17 cellular contexts compared by ENCODE assay signal in the genomic region with DNA sequence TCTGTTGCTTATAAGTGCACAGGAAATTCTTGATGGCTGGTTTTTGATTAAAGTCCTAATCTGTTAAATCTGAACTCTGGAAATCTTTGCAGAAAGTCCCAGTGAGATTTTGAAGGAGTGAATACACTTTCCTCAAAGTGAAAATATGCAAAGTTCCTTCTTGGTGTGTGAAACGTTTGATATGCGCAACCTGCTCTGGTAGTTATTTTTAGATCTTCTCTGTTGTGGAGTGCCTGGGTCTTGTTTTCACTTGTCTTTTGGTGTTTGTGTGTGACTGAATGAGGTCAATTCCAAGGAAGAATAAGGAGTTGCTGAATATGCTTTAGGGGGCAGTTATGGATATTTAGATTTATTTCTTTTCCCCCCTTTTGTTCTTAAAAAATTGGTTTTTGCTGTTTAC. TPM values are rescaled to one million over a fixed set of nuclear protein-coding genes. Genes with fewer than 3 reads are reported as not detected.
DNase-seq lines count a peak whose midpoint lies in the region; ATAC-seq, FAIRE-seq and TF ChIP-seq lines count a peak whose summit lies in the region.
"Had no signal": no experiment of that assay in that cellular context is flagged by ENCODE, and none has a peak within 500 bp of the region (broad histone marks: within the 10 kb centered on the region; RNA-seq: fewer than 3 reads in every experiment).

No MANE protein-coding gene starts in this region.

- H3K9me3 ChIP-seq in pancreas, result no peaks in the 10 kb centered on the region
- H3K9me3 ChIP-seq: A549, BE2C, HAP-1 had no signal

- peaks cover 2% of the 10 kb centered on the region in 2 donors for H3K9me3 Mint-ChIP-seq in activated T-cell treated with anti-CD3 and anti-CD28 coated beads, Interleukin-2, amount 50 U/mL, for 72 hours
- no peaks in the 10 kb centered on the region for H3K9me3 Mint-ChIP-seq in activated T-cell treated with anti-CD3 and anti-CD28 coated beads, Interleukin-2, amount 50 U/mL, for 24 hours
- no peaks in the 10 kb centered on the region for H3K9me3 Mint-ChIP-seq in stimulated activated naive CD8-positive, alpha-beta T cell treated with anti-CD3 and anti-CD28 coated beads, Interleukin-15, Interleukin-2, amounts not matched to agents 100 ng/mL and 50 ng/mL, for 24 hours
- no peaks in the 10 kb centered on the region for H3K9me3 Mint-ChIP-seq in stimulated activated naive CD8-positive, alpha-beta T cell treated with anti-CD3 and anti-CD28 coated beads, Interleukin-15, amount 100 ng/mL, for 72 hours

- no peak for ATAC-seq in activated T-cell treated with anti-CD3 and anti-CD28 coated beads, Interleukin-2, amount 50 U/mL, for 72 hours (replicated peaks in 1 of 2)
- ATAC-seq in stimulated activated naive CD8-positive, alpha-beta T cell treated with anti-CD3 and anti-CD28 coated beads, Interleukin-15, amount 100 ng/mL, for 72 hours, result no peak
- ATAC-seq in GM19328 (IDR thresholded peaks at IDR 0.05; ENCODE audit: unreplicated experiment), result no peak
- ATAC-seq in pancreas, result no peak
- ATAC-seq: A549, HepG2 had no signal

- H3K36me3 Mint-ChIP-seq in activated T-cell treated with anti-CD3 and anti-CD28 coated beads, Interleukin-2, amount 50 U/mL, for 72 hours (ENCODE audit: insufficient read depth in 2 of 2), result peaks cover 0 to 2% of the 10 kb centered on the region in 2 donors
- no peaks in the 10 kb centered on the region for H3K36me3 Mint-ChIP-seq in activated T-cell treated with anti-CD3 and anti-CD28 coated beads, Interleukin-2, amount 50 U/mL, for 24 hours (ENCODE audit: low read depth)
- H3K36me3 Mint-ChIP-seq in stimulated activated naive CD8-positive, alpha-beta T cell treated with anti-CD3 and anti-CD28 coated beads, Interleukin-15, Interleukin-2, amounts not matched to agents 100 ng/mL and 50 ng/mL, for 24 hours (ENCODE audit: low read depth), result no peaks in the 10 kb centered on the region

- 39% methylated on average over 2 of the region's 2 CpGs for WGBS in pancreas, 2 donors

- H3K4me3 Mint-ChIP-seq in activated T-cell treated with anti-CD3 and anti-CD28 coated beads, Interleukin-2, amount 50 U/mL, for 72 hours, result peak overlapping the region; percentile 1 to 17
- H3K4me3 Mint-ChIP-seq in activated T-cell treated with anti-CD3 and anti-CD28 coated beads, Interleukin-2, amount 50 U/mL, for 24 hours, result no peak overlapping the region
- H3K4me3 Mint-ChIP-seq in stimulated activated naive CD8-positive, alpha-beta T cell treated with anti-CD3 and anti-CD28 coated beads, Interleukin-15, Interleukin-2, amounts not matched to agents 100 ng/mL and 50 ng/mL, for 24 hours, result no peak overlapping the region
- H3K4me3 Mint-ChIP-seq in stimulated activated naive CD8-positive, alpha-beta T cell treated with anti-CD3 and anti-CD28 coated beads, Interleukin-15, amount 100 ng/mL, for 72 hours, result no peak overlapping the region

- no peak for TF ChIP-seq CTCF in bronchial epithelial cell (IDR thresholded peaks at IDR 0.05; ENCODE audit: insufficient read depth, low read length, severe bottlenecking)
- TF ChIP-seq CTCF in pancreas (IDR thresholded peaks at IDR 0.05), result no peak

- DNase-seq in activated T-cell treated with anti-CD3 and anti-CD28 coated beads, Interleukin-2, amount 50 U/mL, for 72 hours, result no peak
- no peak for DNase-seq in activated T-cell treated with anti-CD3 and anti-CD28 coated beads, Interleukin-2, amount 50 U/mL, for 24 hours
- no peak for DNase-seq in stimulated activated naive CD8-positive, alpha-beta T cell treated with anti-CD3 and anti-CD28 coated beads, Interleukin-15, amount 100 ng/mL, for 72 hours
- DNase-seq in bronchial epithelial cell (ENCODE audit: low read depth) (peak; percentile 29), pancreas (no peak)
- DNase-seq: BE2C, DMS53, GF-D8 had no signal

- no peak overlapping the region for H3K4me3 ChIP-seq in bronchial epithelial cell (ENCODE audit: low read depth, low read length)
- H3K4me3 ChIP-seq in pancreas, result no peak overlapping the region
- H3K4me3 ChIP-seq: A549, HAP-1 had no signal

- H3K27ac ChIP-seq in pancreas, result no peak overlapping the region
- H3K27ac ChIP-seq: A549, C4-2B had no signal

- H3K4me1 ChIP-seq in pancreas, result no peaks in the 10 kb centered on the region
- H3K4me1 ChIP-seq: A549, BE2C, HAP-1 had no signal

- H3K27ac Mint-ChIP-seq in activated T-cell treated with anti-CD3 and anti-CD28 coated beads, Interleukin-2, amount 50 U/mL, for 72 hours, result no peak overlapping the region
- no peak overlapping the region for H3K27ac Mint-ChIP-seq in activated T-cell treated with anti-CD3 and anti-CD28 coated beads, Interleukin-2, amount 50 U/mL, for 24 hours
- peak overlapping the region; percentile 33 for H3K27ac Mint-ChIP-seq in stimulated activated naive CD8-positive, alpha-beta T cell treated with anti-CD3 and anti-CD28 coated beads, Interleukin-15, Interleukin-2, amounts not matched to agents 100 ng/mL and 50 ng/mL, for 24 hours
- no peak overlapping the region for H3K27ac Mint-ChIP-seq in stimulated activated naive CD8-positive, alpha-beta T cell treated with anti-CD3 and anti-CD28 coated beads, Interleukin-15, amount 100 ng/mL, for 72 hours

- no peaks in the 10 kb centered on the region for H3K27me3 ChIP-seq in bronchial epithelial cell (ENCODE audit: control insufficient read depth, insufficient read depth, low read length)
- peaks cover 0 to 2% (median 0%) of the 10 kb centered on the region in 4 donors for H3K27me3 ChIP-seq in pancreas
- H3K27me3 ChIP-seq: BE2C had no signal

- FAIRE-seq in bronchial epithelial cell (lab: Jason Lieb, UNC) (no peak), pancreas (lab: Jason Lieb, UNC) (no peak)
- FAIRE-seq: A549, GM19239, H1, HepG2, HTR-8/SVneo had no signal

- intact Hi-C loops in pancreas (cut with DNase I), result no loop called here

- H3K36me3 ChIP-seq in bronchial epithelial cell (ENCODE audit: control insufficient read depth, insufficient read depth, low read length) (no peaks in the 10 kb centered on the region), pancreas (no peaks in the 10 kb centered on the region)
- H3K36me3 ChIP-seq: BE2C, HAP-1 had no signal

- peaks cover 9% of the 10 kb centered on the region for H3K4me1 Mint-ChIP-seq in activated T-cell treated with anti-CD3 and anti-CD28 coated beads, Interleukin-2, amount 50 U/mL, for 72 hours (ENCODE audit: low read depth)
- H3K4me1 Mint-ChIP-seq in activated T-cell treated with anti-CD3 and anti-CD28 coated beads, Interleukin-2, amount 50 U/mL, for 24 hours (ENCODE audit: low read depth), result peaks cover 9% of the 10 kb centered on the region
- H3K4me1 Mint-ChIP-seq in stimulated activated naive CD8-positive, alpha-beta T cell treated with anti-CD3 and anti-CD28 coated beads, Interleukin-15, Interleukin-2, amounts not matched to agents 100 ng/mL and 50 ng/mL, for 24 hours (ENCODE audit: low read depth), result peaks cover 15% of the 10 kb centered on the region
- H3K4me1 Mint-ChIP-seq in stimulated activated naive CD8-positive, alpha-beta T cell treated with anti-CD3 and anti-CD28 coated beads, Interleukin-15, amount 100 ng/mL, for 72 hours, result peaks cover 14% of the 10 kb centered on the region

- no peaks in the 10 kb centered on the region for H3K27me3 Mint-ChIP-seq in activated T-cell treated with anti-CD3 and anti-CD28 coated beads, Interleukin-2, amount 50 U/mL, for 72 hours (ENCODE audit: low read depth)
- no peaks in the 10 kb centered on the region for H3K27me3 Mint-ChIP-seq in activated T-cell treated with anti-CD3 and anti-CD28 coated beads, Interleukin-2, amount 50 U/mL, for 24 hours
- H3K27me3 Mint-ChIP-seq in stimulated activated naive CD8-positive, alpha-beta T cell treated with anti-CD3 and anti-CD28 coated beads, Interleukin-15, Interleukin-2, amounts not matched to agents 100 ng/mL and 50 ng/mL, for 24 hours, result no peaks in the 10 kb centered on the region
- H3K27me3 Mint-ChIP-seq in stimulated activated naive CD8-positive, alpha-beta T cell treated with anti-CD3 and anti-CD28 coated beads, Interleukin-15, amount 100 ng/mL, for 72 hours, result no peaks in the 10 kb centered on the region

RNA-seq across cellular contexts. Expression of gene SCML1, which starts 41.7 kb away (rescaled TPM):
- 1 to 10 TPM; 3.2 to 4.9 TPM for total RNA-seq in activated T-cell treated with anti-CD3 and anti-CD28 coated beads, Interleukin-2, amount 50 U/mL, for 72 hours
- 4.0 and 4.2 TPM in 2 replicates for total RNA-seq in bronchial epithelial cell
- total RNA-seq in pancreas, result 1 to 10 TPM; 3.8 to 6.1 (median 4.6) TPM
- 10 to 100 TPM; 10.0 to 15.5 TPM for polyA plus RNA-seq in pancreas

Comparison
In these comparisons a context has a peak if more than half of its experiments do, and no peak if none do; other contexts are left out.
1. H3K4me3 Mint-ChIP-seq: peak in activated T-cell treated with anti-CD3 and anti-CD28 coated beads, Interleukin-2, amount 50 U/mL, for 72 hours (2 of 2); none in activated T-cell treated with anti-CD3 and anti-CD28 coated beads, Interleukin-2, amount 50 U/mL, for 24 hours (single experiment), stimulated activated naive CD8-positive, alpha-beta T cell treated with anti-CD3 and anti-CD28 coated beads, Interleukin-15, Interleukin-2, amounts not matched to agents 100 ng/mL and 50 ng/mL, for 24 hours (single experiment) and stimulated activated naive CD8-positive, alpha-beta T cell treated with anti-CD3 and anti-CD28 coated beads, Interleukin-15, amount 100 ng/mL, for 72 hours (0 of 2).